Comparison of ENCODE assay signal across 21 cellular contexts in genomic region chr11:88035271-88035670, GRCh38.
DNase-seq lines count a peak whose midpoint lies in the region; ATAC-seq, FAIRE-seq and TF ChIP-seq lines count a peak whose summit lies in the region.
"Had no signal": no experiment of that assay in that cellular context is flagged by ENCODE, and none has a peak within 500 bp of the region (broad histone marks: within the 10 kb centered on the region; RNA-seq: fewer than 3 reads in every experiment).

No MANE protein-coding gene starts in this region.

- no peak overlapping the region for H3K4me3 ChIP-seq in bronchial epithelial cell (ENCODE audit: low read depth, low read length)
- H3K4me3 ChIP-seq: GM12878, GM23338, HAP-1, SJCRH30 had no signal

- no peak overlapping the region for H3K27ac ChIP-seq in foreskin keratinocyte
- H3K27ac ChIP-seq: SJCRH30 had no signal

- H3K4me1 ChIP-seq in foreskin keratinocyte: peaks cover 5% of the 10 kb centered on the region
- H3K4me1 ChIP-seq: BE2C, HAP-1, SJCRH30 had no signal

- DNase-seq in HT1080 (ENCODE audit: low read depth): peak; percentile 29
- DNase-seq in bronchial epithelial cell (ENCODE audit: low read depth): peak; percentile 69
- peak in 1 of 2 donors; percentile 23 for DNase-seq in foreskin keratinocyte
- DNase-seq in stromal cell of bone marrow (ENCODE audit: low read depth): peak; percentile 39
- no peak for DNase-seq in G401 (ENCODE audit: low spot score)
- no peak for DNase-seq in NCI-H345 treated with DMSO at 0.1 percent for 48 hours (lab: John Stamatoyannopoulos, UW; ENCODE audit: unreplicated experiment)
- DNase-seq: BE2C, EL, KBM-7, NCI-H1092 treated with DMSO at 0.1 percent for 48 hours, NCI-H1436 treated with DMSO at 0.1 percent for 48 hours, NCI-H2029 treated with DMSO at 0.1 percent for 48 hours, NCI-H345, SJCRH30 had no signal

- H3K36me3 ChIP-seq in bronchial epithelial cell (ENCODE audit: control insufficient read depth, insufficient read depth, low read length): no peaks in the 10 kb centered on the region
- H3K36me3 ChIP-seq: BE2C, HAP-1, SJCRH30 had no signal

- ATAC-seq in foreskin keratinocyte (peak; percentile 69), GM19351 (IDR thresholded peaks at IDR 0.05; ENCODE audit: unreplicated experiment) (no peak)
- ATAC-seq: GM12878, GM23338, HepG2 had no signal

- TF ChIP-seq CTCF in bronchial epithelial cell (IDR thresholded peaks at IDR 0.05; ENCODE audit: insufficient read depth, low read length, severe bottlenecking) (no peak), foreskin keratinocyte (conservative IDR thresholded peaks at IDR 0.05) (no peak)

- no peaks in the 10 kb centered on the region for H3K27me3 ChIP-seq in bronchial epithelial cell (ENCODE audit: control insufficient read depth, insufficient read depth, low read length)
- H3K27me3 ChIP-seq in foreskin keratinocyte: no peaks in the 10 kb centered on the region
- H3K27me3 ChIP-seq: BE2C, SJCRH30 had no signal

- in situ Hi-C loops in G401 (cut with HindIII; ENCODE audit: low sequenced_read_pairs): no loop called here

- FAIRE-seq in bronchial epithelial cell (lab: Jason Lieb, UNC): no peak
- FAIRE-seq: D721Med, GM12878, HepG2, RCC 7860 had no signal

Comparison
In these comparisons a context has a peak if more than half of its experiments do, and no peak if none do; other contexts are left out.
1. DNase-seq: peak in HT1080 (single experiment), bronchial epithelial cell (single experiment) and stromal cell of bone marrow (single experiment); none in G401 (single experiment) and NCI-H345 treated with DMSO at 0.1 percent for 48 hours (single experiment).